ENCODE assay signal across 21 cellular contexts in the genomic region with DNA sequence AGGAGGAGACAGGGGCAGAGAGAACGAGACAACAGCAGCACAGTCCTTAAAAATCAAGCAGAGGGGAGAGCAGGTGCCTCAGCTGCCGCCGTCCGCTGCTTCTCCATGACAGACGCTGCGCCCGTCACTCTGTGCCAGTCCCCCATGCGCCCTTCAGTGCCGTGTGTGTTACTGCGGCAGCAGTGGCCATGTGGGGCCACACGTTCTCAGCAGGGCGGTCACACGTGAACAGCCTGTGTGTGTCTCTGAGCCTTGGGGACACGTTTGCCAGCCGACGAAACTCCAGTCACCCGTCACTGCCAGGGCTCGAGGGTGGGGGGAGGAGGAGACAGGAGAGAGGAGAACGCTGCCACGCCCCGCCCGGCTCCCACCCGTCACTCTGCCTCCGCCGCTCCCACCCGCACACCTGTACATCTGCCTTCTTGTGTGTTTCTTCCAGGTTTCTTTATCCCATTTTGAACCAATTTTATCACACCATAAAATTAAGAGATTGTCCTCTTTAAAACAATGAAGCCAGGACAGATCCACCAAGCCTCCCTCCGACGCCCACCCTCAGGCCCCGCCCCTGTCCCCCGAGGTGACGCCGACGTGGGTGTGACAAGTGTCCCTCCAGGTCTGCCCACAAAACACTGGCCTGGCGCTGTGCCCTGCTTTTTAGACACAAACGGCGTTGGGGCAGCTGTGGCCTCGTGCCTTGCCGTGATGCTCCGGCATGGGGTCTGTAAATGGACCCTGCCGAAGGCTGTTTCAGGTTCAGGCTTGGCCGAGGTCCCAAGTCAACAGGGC. TPM values are rescaled to one million over a fixed set of nuclear protein-coding genes. Genes with fewer than 3 reads are reported as not detected.
"Had no signal": no experiment of that assay in that cellular context is flagged by ENCODE, and none has a peak within 500 bp of the region (broad histone marks: within the 10 kb centered on the region; RNA-seq: fewer than 3 reads in every experiment).

No MANE protein-coding gene starts in this region.

- H3K4me3 ChIP-seq: colonic mucosa, hepatocyte, lower lobe of right lung had no signal

- H3K27me3 ChIP-seq: colonic mucosa, foreskin keratinocyte had no signal

- H3K79me2 ChIP-seq: hepatocyte had no signal

- H3K36me3 ChIP-seq: colonic mucosa, lower lobe of right lung had no signal

- H2AFZ ChIP-seq: hepatocyte had no signal

- ATAC-seq: foreskin keratinocyte, left colon, lower lobe of right lung, natural killer cell had no signal

- DNase-seq: activated B cell treated with CpG ODN at 0.5 μM for 24 hours; activated CD4-positive, alpha-beta memory T cell treated with anti-CD3 and anti-CD28 coated beads, Interleukin-2, amount 10 ng/mL, durations not matched to agents 7 days and 5 days; activated CD4-positive, alpha-beta T cell treated with anti-CD3 and anti-CD28 coated beads for 4 hours; activated naive CD4-positive, alpha-beta T cell treated with Interleukin-2 at 50 U/mL for 16 hours; activated naive CD8-positive, alpha-beta T cell treated with anti-CD3 and anti-CD28 coated beads, Interleukin-2, amount 10 ng/mL, durations not matched to agents 7 days and 5 days; activated T-cell treated with anti-CD3 and anti-CD28 coated beads, Interleukin-2, amount 50 U/mL, for 24 hours; amygdala; colonic mucosa; foreskin keratinocyte; left colon; lower lobe of right lung; natural killer cell; nucleus accumbens; stimulated activated CD4-positive, alpha-beta T cell treated with anti-CD3 and anti-CD28 coated beads, Interleukin-12 subunit alpha, Interleukin-12 subunit beta, amount 100 ng/mL, for 4 hours; stimulated activated CD4-positive, alpha-beta T cell treated with anti-CD3 and anti-CD28 coated beads, Interleukin-1b, Interleukin-23, amount 100 ng/mL, for 48 hours; stimulated activated CD8-positive, alpha-beta memory T cell treated with anti-CD3 and anti-CD28 coated beads, Interleukin-4, amount 100 ng/mL, for 48 hours; stimulated activated naive CD4-positive, alpha-beta T cell had no signal

- H3K27ac ChIP-seq: colonic mucosa, foreskin keratinocyte, hepatocyte, lower lobe of right lung had no signal

- H3K4me2 ChIP-seq: hepatocyte had no signal

- H3K4me1 ChIP-seq: colonic mucosa, foreskin keratinocyte, lower lobe of right lung had no signal

- H3K9me3 ChIP-seq: colonic mucosa, lower lobe of right lung had no signal

RNA-seq across cellular contexts. Expression of gene GALNT9, which starts 58.2 kb away (rescaled TPM):
- total RNA-seq: activated B cell treated with CpG ODN at 0.5 μM for 24 hours; activated CD4-positive, alpha-beta memory T cell treated with anti-CD3 and anti-CD28 coated beads, Interleukin-2, amount 10 ng/mL, durations not matched to agents 7 days and 5 days; activated naive CD8-positive, alpha-beta T cell treated with anti-CD3 and anti-CD28 coated beads, Interleukin-2, amount 10 ng/mL, durations not matched to agents 7 days and 5 days; activated T-helper 2 cell treated with anti-CD3 and anti-CD28 coated beads, Interferon-gamma antibody, Interleukin-2, Interleukin-4, amounts not matched to agents 10 μg/mL and 5 μg/mL and 100 μg/mL, durations not matched to agents 14 hours and 24 hours and 36 hours; epithelial cell of proximal tubule; foreskin keratinocyte; lower lobe of right lung; natural killer cell; posterior vena cava had no signal
